Comparison of ENCODE assay signal across 8 cellular contexts in genomic region chr14:23969433-23970282, GRCh38. TPM values are rescaled to one million over a fixed set of nuclear protein-coding genes. Genes with fewer than 3 reads are reported as not detected.
DNase-seq lines count a peak whose midpoint lies in the region; ATAC-seq and TF ChIP-seq lines count a peak whose summit lies in the region.
"Not testable (repeated sequence)": the region's sequence is repeated elsewhere in the genome, so short reads cannot be mapped to it uniquely, and the experiment has no call there.

No MANE protein-coding gene starts in this region.

- H3K27me3 Mint-ChIP-seq in activated CD8-positive, alpha-beta T cell treated with anti-CD3 and anti-CD28 coated beads, Interleukin-2, amount 10 ng/mL, durations not matched to agents 7 days and 5 days (ENCODE audit: low read depth): not testable (repeated sequence)

- H3K4me3 ChIP-seq in cardiac fibroblast (replicated peaks in 1 of 2; ENCODE audit: low read depth in 2 of 2, low read length in 2 of 2) (peak overlapping the region; percentile 33 to 37), iPS-15b (ENCODE audit: low read depth, low read length) (peak overlapping the region; percentile 32), suprapubic skin (peak overlapping the region; percentile 49)

- H3K9me3 ChIP-seq in iPS-15b (ENCODE audit: control insufficient read depth, insufficient read depth, low read length); suprapubic skin: not testable (repeated sequence)

- peak overlapping the region; percentile 45 for H3K27ac ChIP-seq in suprapubic skin

- DNase-seq in NCI-H345 treated with DMSO at 0.1 percent for 48 hours (lab: John Stamatoyannopoulos, UW; ENCODE audit: unreplicated experiment) (peak; percentile 4), retina (peak; percentile 83)
- DNase-seq in activated CD8-positive, alpha-beta T cell treated with anti-CD3 and anti-CD28 coated beads, Interleukin-2, amount 10 ng/mL, durations not matched to agents 7 days and 5 days: peak; percentile 54
- not testable (repeated sequence) for DNase-seq in cardiac fibroblast (ENCODE audit: low read depth in 2 of 2); suprapubic skin (ENCODE audit: low spot score in 2 of 2)

- not testable (repeated sequence) for H3K4me1 Mint-ChIP-seq in activated CD8-positive, alpha-beta T cell treated with anti-CD3 and anti-CD28 coated beads, Interleukin-2, amount 10 ng/mL, durations not matched to agents 7 days and 5 days (ENCODE audit: low read depth)

- ATAC-seq in GM18505 (IDR thresholded peaks at IDR 0.05; ENCODE audit: unreplicated experiment): peak; percentile 63
- peak; percentile 89 for ATAC-seq in HG02885 (IDR thresholded peaks at IDR 0.05; ENCODE audit: poor library complexity, unreplicated experiment)
- peak; percentile 95 for ATAC-seq in activated CD8-positive, alpha-beta T cell treated with anti-CD3 and anti-CD28 coated beads, Interleukin-2, amount 10 ng/mL, durations not matched to agents 7 days and 5 days

- H3K4me1 ChIP-seq in iPS-15b (ENCODE audit: control insufficient read depth, insufficient read depth, low read length); suprapubic skin: not testable (repeated sequence)

- not testable (repeated sequence) for TF ChIP-seq CTCF in cardiac fibroblast (IDR thresholded peaks at IDR 0.05; ENCODE audit: low read depth, low read length); suprapubic skin (IDR thresholded peaks at IDR 0.05)

- not testable (repeated sequence) for TF ChIP-seq POLR2A in GM18505 (IDR thresholded peaks at IDR 0.05; ENCODE audit: borderline replicate concordance, extremely low read depth, insufficient read depth, insufficient read length); suprapubic skin (IDR thresholded peaks at IDR 0.05)

- POLR2A ChIA-PET in activated CD8-positive, alpha-beta T cell treated with anti-CD3 and anti-CD28 coated beads, Interleukin-2, amount 10 ng/mL, durations not matched to agents 7 days and 5 days (lab: Charles Lee): not testable (repeated sequence)

- not testable (repeated sequence) for H3K27ac Mint-ChIP-seq in activated CD8-positive, alpha-beta T cell treated with anti-CD3 and anti-CD28 coated beads, Interleukin-2, amount 10 ng/mL, durations not matched to agents 7 days and 5 days

- not testable (repeated sequence) for H3K36me3 ChIP-seq in iPS-15b (ENCODE audit: control insufficient read depth, insufficient read depth, low read length); suprapubic skin

- not testable (repeated sequence) for H3K9me3 Mint-ChIP-seq in activated CD8-positive, alpha-beta T cell treated with anti-CD3 and anti-CD28 coated beads, Interleukin-2, amount 10 ng/mL, durations not matched to agents 7 days and 5 days (ENCODE audit: insufficient read depth)

- H3K27me3 ChIP-seq in iPS-15b (ENCODE audit: control insufficient read depth, insufficient read depth, low read length); suprapubic skin: not testable (repeated sequence)

- CTCF ChIA-PET in activated CD8-positive, alpha-beta T cell treated with anti-CD3 and anti-CD28 coated beads, Interleukin-2, amount 10 ng/mL, durations not matched to agents 7 days and 5 days (lab: Charles Lee): not testable (repeated sequence)

- not testable (repeated sequence) for H3K4me3 Mint-ChIP-seq in activated CD8-positive, alpha-beta T cell treated with anti-CD3 and anti-CD28 coated beads, Interleukin-2, amount 10 ng/mL, durations not matched to agents 7 days and 5 days

- not testable (repeated sequence) for H3K9ac ChIP-seq in iPS-15b (ENCODE audit: low read depth, low read length)

- 18% methylated on average over 8 of the region's 65 CpGs for WGBS in suprapubic skin

- not testable (repeated sequence) for H3K36me3 Mint-ChIP-seq in activated CD8-positive, alpha-beta T cell treated with anti-CD3 and anti-CD28 coated beads, Interleukin-2, amount 10 ng/mL, durations not matched to agents 7 days and 5 days (ENCODE audit: low read depth)

- TF ChIP-seq EP300 in suprapubic skin (IDR thresholded peaks at IDR 0.05): not testable (repeated sequence)

RNA-seq across cellular contexts. Expression of gene DHRS4, which starts 16.1 kb away (rescaled TPM):
- 10 to 100 TPM; 18.3 to 19.4 TPM for total RNA-seq in activated CD8-positive, alpha-beta T cell treated with anti-CD3 and anti-CD28 coated beads, Interleukin-2, amount 10 ng/mL, durations not matched to agents 7 days and 5 days
- total RNA-seq in suprapubic skin: 10 to 100 TPM; 24.0 to 35.8 (median 30.5) TPM

RNA-seq across cellular contexts. Expression of gene DHRS4L2, which starts 19.1 kb away (rescaled TPM):
- total RNA-seq in activated CD8-positive, alpha-beta T cell treated with anti-CD3 and anti-CD28 coated beads, Interleukin-2, amount 10 ng/mL, durations not matched to agents 7 days and 5 days: 10 to 100 TPM; 17.7 to 19.1 TPM
- 10 to 100 TPM; 17.5 to 27.9 (median 21.0) TPM for total RNA-seq in suprapubic skin
